ENCODE assay signal across 1 cellular context in the genomic region with DNA sequence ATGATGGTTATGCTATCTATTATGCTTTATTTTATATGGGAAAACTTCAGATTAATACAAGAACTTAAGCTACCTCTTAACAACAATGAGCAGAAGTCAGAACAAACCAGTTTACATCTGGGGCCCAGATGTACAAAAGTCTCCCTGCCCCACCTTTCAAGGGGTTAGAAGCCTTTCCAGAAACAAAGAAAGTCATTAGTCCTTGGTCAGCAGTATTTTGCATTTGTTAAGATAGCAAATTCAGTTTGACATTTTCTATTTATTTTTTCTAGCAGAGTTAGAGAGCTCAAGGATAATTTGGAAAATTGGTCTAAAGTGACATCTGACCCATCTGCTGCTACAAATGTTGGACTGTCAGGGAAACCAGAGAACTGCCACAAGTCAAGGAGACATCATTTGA.
TF ChIP-seq lines count a peak whose summit lies in the region.

No MANE protein-coding gene starts in this region.

TF ChIP-seq in HepG2, 621 proteins besides CTCF, POLR2A, EP300 and RAD21 (continued from another document):
- TF ChIP-seq TCF7 (IDR thresholded peaks at IDR 0.05; ENCODE audit: low read depth) (no peak), KLF6 (CRISPR knock-in tag; IDR thresholded peaks at IDR 0.05) (no peak), MAFF (IDR thresholded peaks at IDR 0.05; ENCODE audit: low read depth, low read length) (0 out of 2 replicates have a peak, but pooled peaks have one; percentile 8), BHLHE40 (IDR thresholded peaks at IDR 0.05; ENCODE audit: low read length) (no peak), ZNF207 (IDR thresholded peaks at IDR 0.05; ENCODE audit: borderline replicate concordance) (no peak), MAFK (conservative IDR thresholded peaks at IDR 0.05 in 1 of 2, IDR thresholded peaks at IDR 0.05 in 1 of 2; ENCODE audit: low read length in 2 of 2) (peak; percentile 9 to 69; a peak in 2 of 4 replicates)
- TF ChIP-seq, protein P1, sequence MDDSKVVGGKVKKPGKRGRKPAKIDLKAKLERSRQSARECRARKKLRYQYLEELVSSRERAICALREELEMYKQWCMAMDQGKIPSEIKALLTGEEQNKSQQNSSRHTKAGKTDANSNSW (CRISPR knock-in tag; IDR thresholded peaks at IDR 0.05; ENCODE audit: borderline replicate concordance), result no peak
- TF ChIP-seq, protein P2, sequence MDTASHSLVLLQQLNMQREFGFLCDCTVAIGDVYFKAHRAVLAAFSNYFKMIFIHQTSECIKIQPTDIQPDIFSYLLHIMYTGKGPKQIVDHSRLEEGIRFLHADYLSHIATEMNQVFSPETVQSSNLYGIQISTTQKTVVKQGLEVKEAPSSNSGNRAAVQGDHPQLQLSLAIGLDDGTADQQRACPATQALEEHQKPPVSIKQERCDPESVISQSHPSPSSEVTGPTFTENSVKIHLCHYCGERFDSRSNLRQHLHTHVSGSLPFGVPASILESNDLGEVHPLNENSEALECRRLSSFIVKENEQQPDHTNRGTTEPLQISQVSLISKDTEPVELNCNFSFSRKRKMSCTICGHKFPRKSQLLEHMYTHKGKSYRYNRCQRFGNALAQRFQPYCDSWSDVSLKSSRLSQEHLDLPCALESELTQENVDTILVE (CRISPR knock-in tag; IDR thresholded peaks at IDR 0.05), result no peak
- TF ChIP-seq, protein P3, sequence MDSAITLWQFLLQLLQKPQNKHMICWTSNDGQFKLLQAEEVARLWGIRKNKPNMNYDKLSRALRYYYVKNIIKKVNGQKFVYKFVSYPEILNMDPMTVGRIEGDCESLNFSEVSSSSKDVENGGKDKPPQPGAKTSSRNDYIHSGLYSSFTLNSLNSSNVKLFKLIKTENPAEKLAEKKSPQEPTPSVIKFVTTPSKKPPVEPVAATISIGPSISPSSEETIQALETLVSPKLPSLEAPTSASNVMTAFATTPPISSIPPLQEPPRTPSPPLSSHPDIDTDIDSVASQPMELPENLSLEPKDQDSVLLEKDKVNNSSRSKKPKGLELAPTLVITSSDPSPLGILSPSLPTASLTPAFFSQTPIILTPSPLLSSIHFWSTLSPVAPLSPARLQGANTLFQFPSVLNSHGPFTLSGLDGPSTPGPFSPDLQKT (CRISPR knock-in tag; IDR thresholded peaks at IDR 0.05; ENCODE audit: borderline replicate concordance), result no peak
TF ChIP-seq in HepG2: peak in this region for 2.
